ENCODE assay signal across 24 cellular contexts in the genomic region with DNA sequence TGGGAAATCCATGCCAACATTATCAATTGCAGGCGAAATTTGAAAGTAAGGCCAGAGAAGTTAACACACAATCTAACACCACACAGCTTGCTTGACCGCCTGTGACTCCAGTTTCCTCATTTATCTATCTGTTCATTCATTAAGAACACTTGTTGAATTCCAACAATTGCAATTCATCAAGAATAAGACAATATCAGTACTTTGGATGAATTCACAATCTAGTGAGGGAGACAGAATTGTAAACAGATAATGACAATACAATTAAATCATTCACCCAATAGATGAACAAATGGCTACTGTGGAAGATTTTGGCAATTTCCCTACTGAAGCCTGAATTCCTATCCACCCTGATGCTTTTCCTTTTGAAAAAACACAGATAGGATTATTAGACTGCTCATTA.
DNase-seq lines count a peak whose midpoint lies in the region; ATAC-seq, FAIRE-seq and TF ChIP-seq lines count a peak whose summit lies in the region.
"Had no signal": no experiment of that assay in that cellular context is flagged by ENCODE, and none has a peak within 500 bp of the region (broad histone marks: within the 10 kb centered on the region; RNA-seq: fewer than 3 reads in every experiment).

No MANE protein-coding gene starts in this region.

- CTCF ChIA-PET in PC-3 (lab: Charles Lee) = no interaction called here

- POLR2A ChIA-PET in PC-3 (lab: Charles Lee; ENCODE audit: unreplicated experiment) = no interaction called here

- H4K20me1 ChIP-seq in PC-3 (ENCODE audit: low read length) = no peaks in the 10 kb centered on the region

- BruUV-seq in PC-3 (replicated peaks; lab: Mats Ljungman, UMichigan) = no TSS peak

- H3K9me3 ChIP-seq in PC-3 (ENCODE audit: low read length) (no peaks in the 10 kb centered on the region), ascending aorta (no peaks in the 10 kb centered on the region)
- H3K9me3 ChIP-seq: A549, HAP-1 had no signal

- no peak overlapping the region for H3K27ac ChIP-seq in PC-3 (ENCODE audit: low read length)
- no peak overlapping the region for H3K27ac ChIP-seq in ascending aorta
- H3K27ac ChIP-seq: A549 had no signal

- H3K27me3 ChIP-seq in PC-3 (ENCODE audit: low read length) (no peaks in the 10 kb centered on the region), ascending aorta (no peaks in the 10 kb centered on the region)

- no peak overlapping the region for H3K9ac ChIP-seq in PC-3 (ENCODE audit: low read length)

- H3F3A ChIP-seq in PC-3 (ENCODE audit: low read length, unreplicated experiment) = no peaks in the 10 kb centered on the region

- no peak overlapping the region for H3K4me3 ChIP-seq in PC-3 (ENCODE audit: low read length)
- H3K4me3 ChIP-seq in ascending aorta = no peak overlapping the region
- H3K4me3 ChIP-seq: A549, HAP-1 had no signal

- no peak overlapping the region for H3K4me2 ChIP-seq in PC-3 (ENCODE audit: low read length)
- H3K4me2 ChIP-seq: A549 had no signal

- no peaks in the 10 kb centered on the region for H3K9me2 ChIP-seq in PC-3 (replicated peaks; ENCODE audit: low read length)

- no peak for FAIRE-seq in RCC 7860 (lab: Jason Lieb, UNC)
- FAIRE-seq: A549, GM12891, H54 had no signal

- ATAC-seq in HG03469 (IDR thresholded peaks at IDR 0.05; ENCODE audit: unreplicated experiment) (no peak), PC-3 (no peak)
- ATAC-seq: A549 had no signal

- TF ChIP-seq CTCF in PC-3 (conservative IDR thresholded peaks at IDR 0.05; ENCODE audit: low read depth, low read length) (no peak), ascending aorta (IDR thresholded peaks at IDR 0.05) (no peak)

- intact Hi-C loops in PC-3 (cut with micrococcal nuclease) (no loop called here), ascending aorta (cut with DNase I) (no loop called here)

- DNase-seq in RCC 7860 (ENCODE audit: low spot score) (peak; percentile 1), inferior parietal cortex (ENCODE audit: extremely low spot score) (peak; percentile 25), middle frontal gyrus (ENCODE audit: extremely low spot score, low spot score) (peak; percentile 8), putamen (ENCODE audit: low spot score) (peak; percentile 20), NCI-H1694 treated with DMSO at 0.1 percent for 48 hours (lab: John Stamatoyannopoulos, UW) (no peak), PC-3 (no peak), ascending aorta (ENCODE audit: low spot score in 2 of 2) (no peak)
- DNase-seq: 8988T; ACHN; AML-193; C1 segment of cervical spinal cord; Calu3; CD4-positive, alpha-beta memory T cell; COR-L47; DMS53; DMS79 treated with DMSO at 0.1 percent for 48 hours; GF-D8; GOT3; HFFc6 had no signal

- no peaks in the 10 kb centered on the region for H3K79me2 ChIP-seq in PC-3 (ENCODE audit: low read length)

- H3K4me1 ChIP-seq in PC-3 (ENCODE audit: insufficient read depth, low read length) (no peaks in the 10 kb centered on the region), ascending aorta (no peaks in the 10 kb centered on the region)
- H3K4me1 ChIP-seq: A549, HAP-1 had no signal

- H2AFZ ChIP-seq in PC-3 (ENCODE audit: low read length) = no peak overlapping the region

- no peaks in the 10 kb centered on the region for H3K36me3 ChIP-seq in PC-3 (ENCODE audit: low read depth, low read length)
- H3K36me3 ChIP-seq in ascending aorta = no peaks in the 10 kb centered on the region
- H3K36me3 ChIP-seq: HAP-1 had no signal

Comparison
In these comparisons a context has a peak if more than half of its experiments do, and no peak if none do; other contexts are left out.
1. DNase-seq: peak in RCC 7860 (single experiment), inferior parietal cortex (single experiment), middle frontal gyrus (single experiment) and putamen (single experiment); none in NCI-H1694 treated with DMSO at 0.1 percent for 48 hours (single experiment), PC-3 (single experiment) and ascending aorta (0 of 2).